In the genomic region with DNA sequence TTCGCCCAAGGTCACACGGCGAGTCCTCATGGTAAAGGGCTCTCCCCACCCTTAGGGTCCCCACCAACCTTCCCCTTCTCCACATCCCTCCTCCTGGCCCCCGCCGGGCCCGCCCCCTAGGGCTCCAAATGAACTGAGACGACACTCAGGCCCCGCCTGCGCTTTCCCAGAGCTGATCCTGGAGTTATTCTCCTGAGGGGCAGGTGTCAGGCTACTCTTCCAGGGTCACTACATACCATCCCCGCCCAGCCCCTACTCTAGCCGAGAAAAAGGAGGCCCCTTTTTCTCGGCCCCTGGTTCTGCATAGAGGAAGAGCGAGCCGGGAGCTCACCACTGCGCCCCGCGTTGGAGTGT, we compare ENCODE assay signal across 8 cellular contexts. TPM values are rescaled to one million over a fixed set of nuclear protein-coding genes. Genes with fewer than 3 reads are reported as not detected.
A peak's percentile ranks its signal among the peaks of the same experiment; 100 is the strongest.
DNase-seq lines count a peak whose midpoint lies in the region; ATAC-seq and TF ChIP-seq lines count a peak whose summit lies in the region.

No MANE protein-coding gene starts in this region.

- no peak for TF ChIP-seq CTCF in nephron progenitor cell (IDR thresholded peaks at IDR 0.05)
- TF ChIP-seq CTCF in GM10248 (IDR thresholded peaks at IDR 0.05; ENCODE audit: control extremely low read depth, extremely low read depth, low read depth, missing control alignments): no peak

- ATAC-seq in GM18867 (IDR thresholded peaks at IDR 0.05; ENCODE audit: unreplicated experiment): peak; percentile 6
- peak; percentile 6 for ATAC-seq in HG03139 (IDR thresholded peaks at IDR 0.05; ENCODE audit: unreplicated experiment)
- peak; percentile 30 for ATAC-seq in esophagus mucosa

- H3K4me3 Mint-ChIP-seq in nephron progenitor cell: peak overlapping the region; percentile 94

- H3K9me3 Mint-ChIP-seq in nephron progenitor cell: no peaks in the 10 kb centered on the region

- peak; percentile 38 to 43 for DNase-seq in activated CD4-positive, alpha-beta T cell treated with anti-CD3 and anti-CD28 coated beads, Interleukin-2, amount 50 U/mL, for 48 hours
- DNase-seq in nephron progenitor cell (peak; percentile 69), NCI-H2196 treated with DMSO at 0.1 percent for 48 hours (lab: John Stamatoyannopoulos, UW; ENCODE audit: unreplicated experiment) (no peak), GM10248 (ENCODE audit: extremely low spot score) (no peak)
- DNase-seq in effector CD4-positive, alpha-beta T cell: no peak

- H3K36me3 Mint-ChIP-seq in nephron progenitor cell (ENCODE audit: low read depth): peaks cover 16% of the 10 kb centered on the region

- POLR2A ChIA-PET in GM10248 (lab: Yijun Ruan, JAX): interaction anchor here (0.5 to 2.7 kb wide), 13 partner anchors 9 to 1425 kb away, joined by 3 to 26 read pairs (median 5); a partner anchor contains a TSS

- H3K4me1 Mint-ChIP-seq in nephron progenitor cell: peaks cover 33% of the 10 kb centered on the region

- peaks cover 4% of the 10 kb centered on the region for H3K27me3 Mint-ChIP-seq in nephron progenitor cell (ENCODE audit: low read depth, poor library complexity)

- H3K27ac Mint-ChIP-seq in nephron progenitor cell: peak overlapping the region; percentile 97

- CTCF ChIA-PET in GM10248 (lab: Yijun Ruan, JAX): interaction anchor here (0.9 to 3.0 kb wide), 31 partner anchors 8 to 245 kb away, joined by 3 to 37 read pairs (median 6); a partner anchor contains a TSS

RNA-seq across cellular contexts. Expression of a gene that starts 0.3 kb away (rescaled TPM):
- total RNA-seq in esophagus mucosa: 38.7 TPM

RNA-seq across cellular contexts. Expression of a gene that starts 18.6 kb away (rescaled TPM):
- 296 TPM for total RNA-seq in esophagus mucosa

Comparison
In these comparisons a context has a peak if more than half of its experiments do, and no peak if none do; other contexts are left out.
1. DNase-seq: peak in activated CD4-positive, alpha-beta T cell treated with anti-CD3 and anti-CD28 coated beads, Interleukin-2, amount 50 U/mL, for 48 hours (2 of 2) and nephron progenitor cell (single experiment); none in effector CD4-positive, alpha-beta T cell (single experiment), NCI-H2196 treated with DMSO at 0.1 percent for 48 hours (single experiment) and GM10248 (single experiment).
2. Peak in every context shown above with its lines, with median percentiles within 50 percentile points of each other: ATAC-seq.